ENCODE assay signal across 9 cellular contexts in genomic region chr14:74257078-74257987, GRCh38. TPM values are rescaled to one million over a fixed set of nuclear protein-coding genes. Genes with fewer than 3 reads are reported as not detected.
DNase-seq lines count a peak whose midpoint lies in the region; ATAC-seq and TF ChIP-seq lines count a peak whose summit lies in the region.
"Had no signal": no experiment of that assay in that cellular context is flagged by ENCODE, and none has a peak within 500 bp of the region (broad histone marks: within the 10 kb centered on the region; RNA-seq: fewer than 3 reads in every experiment).

No MANE protein-coding gene starts in this region.

- H3K27ac ChIP-seq in OCI-LY1 (ENCODE audit: low read depth, low read length, poor library complexity, severe bottlenecking) (no peak overlapping the region), stomach (peak overlapping the region in 2 of 5 donors; percentile 14 to 20)

- no peaks in the 10 kb centered on the region for H3K9me2 ChIP-seq in OCI-LY1 (ENCODE audit: low read depth, low read length)

- no peak for TF ChIP-seq POLR2A in stomach (IDR thresholded peaks at IDR 0.05)

- H3K79me2 ChIP-seq in OCI-LY1 (ENCODE audit: insufficient read depth, low read length) = no peaks in the 10 kb centered on the region

- H3K4me1 Mint-ChIP-seq in activated T-cell treated with anti-CD3 and anti-CD28 coated beads, Interleukin-2, amount 50 U/mL, for 72 hours (ENCODE audit: low read depth) = peaks cover 10% of the 10 kb centered on the region
- no peaks in the 10 kb centered on the region for H3K4me1 Mint-ChIP-seq in neural crest cell

- peak; percentile 70 for ATAC-seq in HG03108 (IDR thresholded peaks at IDR 0.05; ENCODE audit: unreplicated experiment)
- ATAC-seq in activated T-cell treated with anti-CD3 and anti-CD28 coated beads, Interleukin-2, amount 50 U/mL, for 72 hours (replicated peaks in 1 of 2) = peak; percentile 88 to 89
- no peak for ATAC-seq in GM21576 (IDR thresholded peaks at IDR 0.05; ENCODE audit: unreplicated experiment)

- no peaks in the 10 kb centered on the region for H3K9me3 Mint-ChIP-seq in activated T-cell treated with anti-CD3 and anti-CD28 coated beads, Interleukin-2, amount 50 U/mL, for 72 hours
- H3K9me3 Mint-ChIP-seq in neural crest cell = no peaks in the 10 kb centered on the region

- peak overlapping the region; percentile 63 for H3K4me3 ChIP-seq in OCI-LY1 (ENCODE audit: low read depth, low read length, poor library complexity, severe bottlenecking)
- H3K4me3 ChIP-seq in fibroblast of the aortic adventitia (ENCODE audit: low read depth, low read length) = peak overlapping the region; percentile 67
- peak overlapping the region; percentile 63 to 78 (median 67) for H3K4me3 ChIP-seq in stomach

- no peaks in the 10 kb centered on the region for H4K20me1 ChIP-seq in OCI-LY1 (ENCODE audit: insufficient read depth, low read length)

- H3K4me1 ChIP-seq in OCI-LY1 (ENCODE audit: insufficient read depth, low read length, severe bottlenecking) = peaks cover 13% of the 10 kb centered on the region
- peaks cover 14 to 21% (median 18%) of the 10 kb centered on the region in 4 donors for H3K4me1 ChIP-seq in stomach

- peak; percentile 89 for TF ChIP-seq CTCF in GM10266 (IDR thresholded peaks at IDR 0.05; ENCODE audit: control insufficient read depth, insufficient read depth, low read depth, missing control alignments)
- peak; percentile 88 for TF ChIP-seq CTCF in OCI-LY1 (IDR thresholded peaks at IDR 0.05; ENCODE audit: low read length)
- TF ChIP-seq CTCF in fibroblast of the aortic adventitia (IDR thresholded peaks at IDR 0.05; ENCODE audit: insufficient read depth, low read length) = peak; percentile 71
- peak; percentile 91 for TF ChIP-seq CTCF in neural crest cell (conservative IDR thresholded peaks at IDR 0.05)
- TF ChIP-seq CTCF in stomach (IDR thresholded peaks at IDR 0.05) = peak in 4 of 7 experiments; percentile 41 to 97 (median 96)

- no peaks in the 10 kb centered on the region for H3K9me3 ChIP-seq in OCI-LY1 (ENCODE audit: low read length)
- H3K9me3 ChIP-seq in stomach = no peaks in the 10 kb centered on the region

- no peaks in the 10 kb centered on the region for H3K36me3 ChIP-seq in OCI-LY1 (ENCODE audit: insufficient read depth, low read length)
- no peaks in the 10 kb centered on the region for H3K36me3 ChIP-seq in stomach

- TF ChIP-seq EP300 in stomach (IDR thresholded peaks at IDR 0.05) = no peak

- peak overlapping the region; percentile 58 for H3K9ac ChIP-seq in OCI-LY1 (ENCODE audit: low read length)

- H3K27ac Mint-ChIP-seq in activated T-cell treated with anti-CD3 and anti-CD28 coated beads, Interleukin-2, amount 50 U/mL, for 72 hours = no peak overlapping the region
- no peak overlapping the region for H3K27ac Mint-ChIP-seq in neural crest cell (ENCODE audit: unreplicated experiment)

- H3K36me3 Mint-ChIP-seq in activated T-cell treated with anti-CD3 and anti-CD28 coated beads, Interleukin-2, amount 50 U/mL, for 72 hours (ENCODE audit: insufficient read depth in 2 of 2) = no peaks in the 10 kb centered on the region
- no peaks in the 10 kb centered on the region for H3K36me3 Mint-ChIP-seq in neural crest cell (ENCODE audit: low read depth)

- peak overlapping the region; percentile 87 to 89 for H3K4me3 Mint-ChIP-seq in activated T-cell treated with anti-CD3 and anti-CD28 coated beads, Interleukin-2, amount 50 U/mL, for 72 hours
- peak overlapping the region; percentile 91 for H3K4me3 Mint-ChIP-seq in neural crest cell

- H3K4me2 ChIP-seq in OCI-LY1 (ENCODE audit: low read length) = peak overlapping the region; percentile 86

- DNase-seq in GM10266 (ENCODE audit: extremely low spot score) = peak; percentile 91
- DNase-seq in activated T-cell treated with anti-CD3 and anti-CD28 coated beads, Interleukin-2, amount 50 U/mL, for 72 hours = peak; percentile 74 to 75
- DNase-seq in fibroblast of the aortic adventitia (ENCODE audit: low read depth) = peak; percentile 20
- peak; percentile 61 for DNase-seq in neural crest cell (ENCODE audit: low read depth, low spot score)
- DNase-seq in stomach = peak; percentile 44

- intact Hi-C loops in stomach (cut with DNase I; ENCODE audit: low total_unique reads) = loop anchor here (5.0 kb wide), 1 partner anchor 145 kb away; no protein-coding TSS in a partner anchor

- H3K27me3 Mint-ChIP-seq in activated T-cell treated with anti-CD3 and anti-CD28 coated beads, Interleukin-2, amount 50 U/mL, for 72 hours (ENCODE audit: low read depth) = peaks cover 7% of the 10 kb centered on the region
- peaks cover 62% of the 10 kb centered on the region for H3K27me3 Mint-ChIP-seq in neural crest cell (ENCODE audit: low read depth)

- peak overlapping the region; percentile 48 for H2AFZ ChIP-seq in OCI-LY1 (ENCODE audit: low read length)

- H3K27me3 ChIP-seq in OCI-LY1 (ENCODE audit: insufficient read depth, low read length) (no peaks in the 10 kb centered on the region), stomach (peaks cover 0 to 33% (median 17%) of the 10 kb centered on the region in 3 donors)

- H3F3A ChIP-seq in OCI-LY1 (ENCODE audit: insufficient read depth, low read length) = no peaks in the 10 kb centered on the region

- WGBS in stomach, 5 donors = 1 to 9% (median 3%) methylated on average over 41 to 72 of the region's 72 CpGs

RNA-seq across cellular contexts. Expression of gene VSX2, which starts 18.1 kb away (rescaled TPM):
- total RNA-seq in activated T-cell treated with anti-CD3 and anti-CD28 coated beads, Interleukin-2, amount 50 U/mL, for 72 hours = not detected
- total RNA-seq in fibroblast of the aortic adventitia (ENCODE audit: low replicate concordance) (not detected in 2 replicates), neural crest cell (0.89 and 1.2 TPM in 2 replicates), stomach (not detected)
- not detected for polyA plus RNA-seq in stomach
- total RNA-seq: glomerular endothelial cell had no signal

RNA-seq across cellular contexts. Expression of gene ABCD4, which starts 45.4 kb away (rescaled TPM):
- total RNA-seq in activated T-cell treated with anti-CD3 and anti-CD28 coated beads, Interleukin-2, amount 50 U/mL, for 72 hours = 10 to 100 TPM; 51.2 to 56.6 TPM
- total RNA-seq in fibroblast of the aortic adventitia (ENCODE audit: low replicate concordance) (28.2 and 48.5 TPM in 2 replicates), neural crest cell (98.8 TPM in 2 replicates), stomach (100 to 1,000 TPM in 1 of 5 donors, 10 to 100 TPM in 4; 31.3 to 108 (median 44.3) TPM)
- polyA plus RNA-seq in stomach = 10 to 100 TPM; 18.1 to 32.1 (median 19.7) TPM

Comparison
In these comparisons a context has a peak if more than half of its experiments do, and no peak if none do; other contexts are left out.
1. DNase-seq: peak in every context shown above with its lines; median percentile 91 in GM10266; 74 in activated T-cell treated with anti-CD3 and anti-CD28 coated beads, Interleukin-2, amount 50 U/mL, for 72 hours; 61 in neural crest cell; 44 in stomach; 20 in fibroblast of the aortic adventitia.